In the genomic region with DNA sequence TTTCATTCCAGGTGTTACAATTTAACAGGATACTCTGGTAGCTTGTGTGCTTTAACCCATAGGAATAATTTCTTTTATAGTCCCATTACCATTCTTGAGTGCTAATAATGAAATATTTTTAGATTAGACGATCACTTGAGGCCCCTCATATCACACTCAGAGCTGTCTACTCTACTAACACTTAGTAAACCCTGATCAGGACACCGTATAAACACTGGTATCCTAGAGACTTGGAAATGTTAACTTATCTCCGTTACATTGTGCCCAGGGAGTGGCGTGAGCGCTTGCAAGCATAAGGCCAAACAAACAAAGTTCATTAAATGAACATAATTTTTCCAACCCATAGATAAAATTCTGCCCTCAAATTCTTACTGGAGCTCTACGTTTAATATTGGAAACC, we compare ENCODE assay signal across 19 cellular contexts. TPM values are rescaled to one million over a fixed set of nuclear protein-coding genes. Genes with fewer than 3 reads are reported as not detected.
DNase-seq lines count a peak whose midpoint lies in the region; ATAC-seq lines count a peak whose summit lies in the region.
"Had no signal": no experiment of that assay in that cellular context is flagged by ENCODE, and none has a peak within 500 bp of the region (broad histone marks: within the 10 kb centered on the region; RNA-seq: fewer than 3 reads in every experiment).

No MANE protein-coding gene starts in this region.

- H3K27me3 Mint-ChIP-seq in stimulated activated naive B cell treated with anti-CD40 and anti-IgM and Interleukin-4, amounts not matched to agents 10 μg/mL and 1 μg/mL and 100 μg/mL, for 72 hours: no peaks in the 10 kb centered on the region
- H3K27me3 Mint-ChIP-seq: CD4-positive, alpha-beta memory T cell had no signal

- intact Hi-C loops in Right ventricle myocardium superior (cut with DNase I) (no loop called here), cardiac septum (cut with DNase I) (no loop called here), left ventricle myocardium superior (cut with micrococcal nuclease) (no loop called here)

- H3K4me1 Mint-ChIP-seq in stimulated activated naive B cell treated with anti-CD40 and anti-IgM and Interleukin-4, amounts not matched to agents 10 μg/mL and 1 μg/mL and 100 μg/mL, for 72 hours: no peaks in the 10 kb centered on the region
- H3K4me1 Mint-ChIP-seq: GM23338, H9 had no signal

- peaks cover 6 to 7% of the 10 kb centered on the region in 2 donors for H3K36me3 Mint-ChIP-seq in stimulated activated naive B cell treated with anti-CD40 and anti-IgM and Interleukin-4, amounts not matched to agents 10 μg/mL and 1 μg/mL and 100 μg/mL, for 72 hours

- no peaks in the 10 kb centered on the region for H3K36me3 ChIP-seq in MG63

- DNase-seq in Right ventricle myocardium superior (peak; percentile 34), cardiac septum (ENCODE audit: low spot score) (no peak), left ventricle myocardium superior (no peak), MG63 (no peak)
- no peak for DNase-seq in stimulated activated naive B cell treated with anti-CD40 and anti-IgM and Interleukin-4, amounts not matched to agents 10 μg/mL and 1 μg/mL and 100 μg/mL, for 72 hours
- DNase-seq in activated CD4-positive, alpha-beta T cell treated with anti-CD3 and anti-CD28 coated beads, Interleukin-2, amount 50 U/mL, for 4 hours: no peak
- DNase-seq: 8988T; ACHN; C1 segment of cervical spinal cord; Calu3; CD4-positive, alpha-beta memory T cell; COR-L47; DMS53; DMS79 treated with DMSO at 0.1 percent for 48 hours; GF-D8; H9 had no signal

- peak overlapping the region; percentile 16 for H3K27ac Mint-ChIP-seq in stimulated activated naive B cell treated with anti-CD40 and anti-IgM and Interleukin-4, amounts not matched to agents 10 μg/mL and 1 μg/mL and 100 μg/mL, for 72 hours
- H3K27ac Mint-ChIP-seq: CD4-positive, alpha-beta memory T cell; GM23338; H9 had no signal

- ATAC-seq in Right ventricle myocardium superior (ENCODE audit: poor library complexity) (peak; percentile 90), left ventricle myocardium superior (peak; percentile 88)
- ATAC-seq in stimulated activated naive B cell treated with anti-CD40 and anti-IgM and Interleukin-4, amounts not matched to agents 10 μg/mL and 1 μg/mL and 100 μg/mL, for 72 hours (replicated peaks): no peak
- ATAC-seq: A549, GM23338, HCT116 had no signal

- H3K4me3 ChIP-seq in MG63: no peak overlapping the region
- H3K4me3 ChIP-seq: A549, GM23338 had no signal

- H3K27me3 ChIP-seq in MG63: no peaks in the 10 kb centered on the region

- H3K9me3 Mint-ChIP-seq in stimulated activated naive B cell treated with anti-CD40 and anti-IgM and Interleukin-4, amounts not matched to agents 10 μg/mL and 1 μg/mL and 100 μg/mL, for 72 hours: peaks cover 0 to 1% of the 10 kb centered on the region in 2 donors
- H3K9me3 Mint-ChIP-seq: CD4-positive, alpha-beta memory T cell; GM23338; H9 had no signal

- no peaks in the 10 kb centered on the region for H3K9me3 ChIP-seq in MG63
- H3K9me3 ChIP-seq: A549 had no signal

- H3K4me3 Mint-ChIP-seq in stimulated activated naive B cell treated with anti-CD40 and anti-IgM and Interleukin-4, amounts not matched to agents 10 μg/mL and 1 μg/mL and 100 μg/mL, for 72 hours: no peak overlapping the region
- H3K4me3 Mint-ChIP-seq: CD4-positive, alpha-beta memory T cell; GM23338; H9 had no signal

RNA-seq across cellular contexts. Expression of a gene that starts 42.2 kb away (rescaled TPM):
- total RNA-seq in Right ventricle myocardium superior (3.7 TPM), cardiac septum (4.1 TPM), left ventricle myocardium superior (3.0 TPM)
- total RNA-seq in MG63 (2014; rRNA removed; shearing (Covaris generic); ENCODE audit: low replicate concordance): 0.72 and 1.2 TPM in 2 replicates

Comparison
In these comparisons a context has a peak if more than half of its experiments do, and no peak if none do; other contexts are left out.
1. ATAC-seq: peak in Right ventricle myocardium superior (single experiment) and left ventricle myocardium superior (single experiment); none in stimulated activated naive B cell treated with anti-CD40 and anti-IgM and Interleukin-4, amounts not matched to agents 10 μg/mL and 1 μg/mL and 100 μg/mL, for 72 hours (0 of 2).